ENCODE assay signal across 8 cellular contexts in the genomic region with DNA sequence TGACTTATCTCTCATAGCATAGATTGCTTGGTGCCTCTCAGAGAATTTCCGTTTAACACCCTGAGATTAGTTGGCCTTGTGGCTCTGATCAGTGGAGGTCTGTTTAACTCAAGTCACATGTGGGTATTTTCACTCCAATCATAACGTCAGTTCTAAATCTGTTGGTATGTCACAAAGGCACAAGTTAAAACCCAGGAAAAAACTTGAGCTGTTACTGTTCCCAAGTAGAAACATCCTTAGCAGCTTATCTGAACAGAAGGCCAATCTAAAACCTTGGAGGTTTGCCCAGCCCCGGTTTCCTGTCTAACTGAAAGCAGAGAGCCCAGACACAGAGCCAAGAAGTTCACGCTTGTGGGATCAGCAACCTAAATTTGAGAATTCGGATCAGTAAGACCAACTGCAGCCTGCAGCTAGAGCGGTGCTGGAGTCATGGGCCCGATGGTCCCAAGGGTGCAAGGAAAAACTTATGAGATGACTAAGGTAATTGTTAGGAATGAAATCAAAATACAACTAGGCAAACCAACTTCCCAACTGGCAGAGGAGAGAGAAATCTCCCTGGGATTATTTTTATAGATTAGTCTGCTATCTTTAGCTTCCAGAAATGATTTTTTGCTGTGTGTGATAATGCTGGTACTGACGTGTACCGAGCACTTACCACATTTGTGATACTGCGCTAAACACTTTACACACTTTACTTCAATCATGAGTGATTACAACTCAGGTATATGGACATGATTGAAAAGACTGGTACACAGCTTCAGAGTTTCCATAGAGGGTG.
DNase-seq lines count a peak whose midpoint lies in the region; ATAC-seq and TF ChIP-seq lines count a peak whose summit lies in the region.

No MANE protein-coding gene starts in this region.

- no peaks in the 10 kb centered on the region for H3K36me3 ChIP-seq in SJSA1

- no peaks in the 10 kb centered on the region; the same call in 1 of the 2 replicates for H3K9me3 ChIP-seq in SJSA1 (replicated peaks)

- H3K4me3 ChIP-seq in SJSA1: no peak overlapping the region
- H3K4me3 ChIP-seq in fibroblast of the aortic adventitia (ENCODE audit: low read depth, low read length): no peak overlapping the region

- peak overlapping the region; percentile 17 for H3K27ac ChIP-seq in SJSA1

- DNase-seq in D341Med (ENCODE audit: low spot score) (peak; percentile 72), SJSA1 (ENCODE audit: low read depth in 1 of 2, low spot score in 2 of 2) (peak in 1 of 2 experiments; percentile 46), fibroblast of the aortic adventitia (ENCODE audit: low read depth) (peak; percentile 100), pons (ENCODE audit: low spot score) (peak; percentile 55), NCI-H1417 treated with DMSO at 0.1 percent for 48 hours (lab: John Stamatoyannopoulos, UW) (no peak), SHP77 (lab: John Stamatoyannopoulos, UW) (no peak)
- no peak for DNase-seq in stimulated activated CD4-positive, alpha-beta T cell treated with anti-CD3 and anti-CD28 coated beads, Interleukin-4, amount 100 ng/mL, for 1 hour

- H3K4me1 ChIP-seq in SJSA1 (replicated peaks): peaks cover 50% of the 10 kb centered on the region

- no peaks in the 10 kb centered on the region for H3K27me3 ChIP-seq in SJSA1 (replicated peaks)

- TF ChIP-seq CTCF in fibroblast of the aortic adventitia (IDR thresholded peaks at IDR 0.05; ENCODE audit: insufficient read depth, low read length): no peak

- ATAC-seq in HG03175 (IDR thresholded peaks at IDR 0.05; ENCODE audit: unreplicated experiment): no peak

Comparison
In these comparisons a context has a peak if more than half of its experiments do, and no peak if none do; other contexts are left out.
1. DNase-seq: peak in D341Med (single experiment), fibroblast of the aortic adventitia (single experiment) and pons (single experiment); none in NCI-H1417 treated with DMSO at 0.1 percent for 48 hours (single experiment), SHP77 (0 of 2) and stimulated activated CD4-positive, alpha-beta T cell treated with anti-CD3 and anti-CD28 coated beads, Interleukin-4, amount 100 ng/mL, for 1 hour (single experiment).